9 cellular contexts compared by ENCODE assay signal in the genomic region with DNA sequence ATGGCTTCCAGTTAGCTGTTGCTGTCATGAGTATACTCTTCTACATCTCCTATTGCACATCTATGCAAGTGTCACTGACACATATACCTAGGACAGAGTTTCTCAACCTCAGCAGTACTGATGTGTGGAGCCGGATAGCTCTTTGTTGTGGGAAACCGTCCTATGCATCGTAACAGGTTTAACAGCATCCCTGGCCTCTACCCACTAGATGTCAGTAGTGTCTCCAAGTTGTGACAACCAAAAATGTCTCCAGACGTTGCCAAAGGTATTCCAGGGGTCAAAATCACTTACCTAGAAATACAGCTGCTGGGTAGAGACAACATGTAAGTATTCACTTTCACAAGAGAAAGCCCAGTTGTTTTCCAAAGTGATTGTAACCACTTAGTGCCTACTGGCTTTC.
A peak's percentile ranks its signal among the peaks of the same experiment; 100 is the strongest.
DNase-seq lines count a peak whose midpoint lies in the region; ATAC-seq, FAIRE-seq and TF ChIP-seq lines count a peak whose summit lies in the region.
"Had no signal": no experiment of that assay in that cellular context is flagged by ENCODE, and none has a peak within 500 bp of the region (broad histone marks: within the 10 kb centered on the region; RNA-seq: fewer than 3 reads in every experiment).

No MANE protein-coding gene starts in this region.

- no peaks in the 10 kb centered on the region for H3K9me3 ChIP-seq in small intestine (ENCODE audit: control insufficient read depth, low read depth)

- WGBS in small intestine, 3 donors, result 15 to 24% (median 21%) methylated on average over 4 of the region's 4 CpGs

- DNase-seq in Right ventricle myocardium inferior (ENCODE audit: missing footprints), result no peak
- DNase-seq in cardiac septum (ENCODE audit: low spot score), result no peak
- peak; percentile 19 for DNase-seq in NCI-H82 treated with DMSO at 0.1 percent for 48 hours (lab: John Stamatoyannopoulos, UW; ENCODE audit: unreplicated experiment)
- peak; percentile 36 for DNase-seq in fibroblast of mammary gland (ENCODE audit: low read depth)
- DNase-seq in small intestine, result peak; percentile 57
- no peak for DNase-seq in GM20000 (ENCODE audit: low spot score)

- peak; percentile 52 for TF ChIP-seq CTCF in fibroblast of mammary gland (conservative IDR thresholded peaks at IDR 0.05; ENCODE audit: control insufficient read depth, insufficient read depth, low read depth, low read length)
- TF ChIP-seq CTCF in GM20000 (IDR thresholded peaks at IDR 0.05; ENCODE audit: extremely low read depth, missing control alignments), result no peak

- H3K36me3 ChIP-seq in small intestine (ENCODE audit: control insufficient read depth in 2 of 2, insufficient read depth in 2 of 2, low read length in 2 of 2), result no peaks in the 10 kb centered on the region

- no peaks in the 10 kb centered on the region for H3K27me3 ChIP-seq in small intestine (ENCODE audit: control insufficient read depth in 2 of 2, insufficient read depth in 2 of 2, low read length in 2 of 2)

- intact Hi-C loops in Right ventricle myocardium inferior (cut with DNase I) (loop anchor here (5.0 kb wide), 1 partner anchor 188 kb away; no protein-coding TSS in a partner anchor), cardiac septum (cut with DNase I) (loop anchor here (5.0 to 10.0 kb wide), 2 partner anchors 183 to 830 kb away; no protein-coding TSS in a partner anchor)

- no peak overlapping the region for H3K27ac ChIP-seq in small intestine (ENCODE audit: low read depth in 1 of 2, low read length in 1 of 2)

- no peak overlapping the region for H3K4me3 ChIP-seq in fibroblast of mammary gland (ENCODE audit: control insufficient read depth, low read depth, low read length)
- H3K4me3 ChIP-seq in small intestine (ENCODE audit: low read depth in 1 of 2, low read length in 2 of 2), result no peak overlapping the region

- H3K4me1 ChIP-seq in small intestine (ENCODE audit: control insufficient read depth in 2 of 2, insufficient read depth in 1 of 2, low read depth in 1 of 2, low read length in 1 of 2), result no peaks in the 10 kb centered on the region

- FAIRE-seq in small intestine (lab: Jason Lieb, UNC), result no peak
- FAIRE-seq: G401.6 had no signal

- ATAC-seq in Right ventricle myocardium inferior (peak; percentile 44), GM18511 (IDR thresholded peaks at IDR 0.05; ENCODE audit: unreplicated experiment) (no peak), HG02840 (IDR thresholded peaks at IDR 0.05; ENCODE audit: low FRiP score, unreplicated experiment) (no peak)

Comparison
In these comparisons a context has a peak if more than half of its experiments do, and no peak if none do; other contexts are left out.
1. DNase-seq: peak in NCI-H82 treated with DMSO at 0.1 percent for 48 hours (single experiment), fibroblast of mammary gland (single experiment) and small intestine (single experiment); none in Right ventricle myocardium inferior (single experiment), cardiac septum (single experiment) and GM20000 (single experiment).